In the genomic region with DNA sequence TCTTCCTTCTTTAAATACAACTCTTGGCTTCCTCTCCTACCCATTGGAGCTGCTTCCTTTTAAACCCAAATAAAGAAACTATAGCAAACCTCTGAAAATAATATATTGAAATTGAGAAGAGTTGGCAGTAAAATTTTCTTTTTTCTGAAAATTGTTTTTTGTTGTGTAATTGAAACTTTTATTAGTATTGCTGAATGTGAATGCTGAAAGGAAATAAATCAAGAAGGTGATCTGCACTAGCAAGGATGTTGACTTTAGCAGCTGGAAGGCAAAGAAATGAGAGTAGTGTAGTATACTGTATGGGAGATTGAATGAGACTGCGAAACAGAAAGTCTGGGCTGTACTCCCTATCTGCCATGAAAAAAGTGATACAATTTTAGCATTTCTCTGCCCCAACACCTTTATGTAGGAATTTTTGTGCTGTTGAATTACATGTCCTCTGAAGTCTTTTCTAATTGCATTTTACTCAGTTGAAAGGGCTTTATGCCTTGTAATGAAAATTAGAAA, we compare ENCODE assay signal across 9 cellular contexts.
"Had no signal": no experiment of that assay in that cellular context is flagged by ENCODE, and none has a peak within 500 bp of the region (broad histone marks: within the 10 kb centered on the region; RNA-seq: fewer than 3 reads in every experiment).

No MANE protein-coding gene starts in this region.

- H3K4me3 Mint-ChIP-seq: H9 had no signal

- DNase-seq: GM23248, GOT3, H9, HCEC 1CT, IMR-90, KG1 had no signal

- ATAC-seq: HepG2, K562 had no signal

- H3K27ac Mint-ChIP-seq: H9 had no signal

- FAIRE-seq: HepG2, HTR-8/SVneo, K562 had no signal
